8 cellular contexts compared by ENCODE assay signal in genomic region chr6:90397929-90398674, GRCh38.
A peak's percentile ranks its signal among the peaks of the same experiment; 100 is the strongest.
DNase-seq lines count a peak whose midpoint lies in the region; TF ChIP-seq lines count a peak whose summit lies in the region.

No MANE protein-coding gene starts in this region.

- H3K4me3 ChIP-seq in Loucy (ENCODE audit: low read length, poor library complexity, severe bottlenecking): peak overlapping the region; percentile 59

- intact Hi-C loops in Calu3 (cut with micrococcal nuclease; ENCODE audit: unreplicated experiment): loop anchor here (10.0 kb wide), 2 partner anchors 183 to 213 kb away; no protein-coding TSS in a partner anchor

- H3K4me1 Mint-ChIP-seq in Calu3 (ENCODE audit: low read depth, unreplicated experiment): peaks cover 49% of the 10 kb centered on the region
- H3K4me1 Mint-ChIP-seq in glutamatergic neuron (ENCODE audit: low read depth, unreplicated experiment): peaks cover 15% of the 10 kb centered on the region

- H3K9me3 Mint-ChIP-seq in Calu3 (ENCODE audit: low read depth, unreplicated experiment) (no peaks in the 10 kb centered on the region), glutamatergic neuron (ENCODE audit: unreplicated experiment) (peaks cover 2% of the 10 kb centered on the region)

- H4K20me1 ChIP-seq in Loucy (ENCODE audit: insufficient read depth, low read length, poor library complexity, severe bottlenecking): no peaks in the 10 kb centered on the region

- no peak overlapping the region for H2AFZ ChIP-seq in Loucy (ENCODE audit: low read length)

- H3K36me3 Mint-ChIP-seq in Calu3 (ENCODE audit: insufficient read depth, unreplicated experiment) (peaks cover 8% of the 10 kb centered on the region), glutamatergic neuron (ENCODE audit: unreplicated experiment) (no peaks in the 10 kb centered on the region)

- no peaks in the 10 kb centered on the region for H3K36me3 ChIP-seq in Loucy (ENCODE audit: insufficient read depth, low read length)

- peaks cover 11% of the 10 kb centered on the region for H3F3A ChIP-seq in Loucy (ENCODE audit: low read depth)

- H3K27me3 ChIP-seq in Loucy (ENCODE audit: insufficient read depth, low read length, poor library complexity, severe bottlenecking): no peaks in the 10 kb centered on the region

- H3K79me2 ChIP-seq in Loucy (ENCODE audit: insufficient read depth, low read length): no peaks in the 10 kb centered on the region

- H3K4me1 ChIP-seq in Loucy (ENCODE audit: insufficient read depth, low read length, poor library complexity, severe bottlenecking): peaks cover 92% of the 10 kb centered on the region

- H3K4me2 ChIP-seq in Loucy (ENCODE audit: low read depth, low read length, poor library complexity, severe bottlenecking): peak overlapping the region; percentile 78

- no peaks in the 10 kb centered on the region for H3K9me3 ChIP-seq in Loucy (ENCODE audit: insufficient read depth, low read depth, low read length)

- TF ChIP-seq CTCF in Calu3 (IDR thresholded peaks at IDR 0.05; ENCODE audit: unreplicated experiment): no peak
- no peak for TF ChIP-seq CTCF in Loucy (conservative IDR thresholded peaks at IDR 0.05; ENCODE audit: low read length)
- no peak for TF ChIP-seq CTCF in glutamatergic neuron (IDR thresholded peaks at IDR 0.05; ENCODE audit: partially characterized antibody, unreplicated experiment)

- no TSS peak for BruUV-seq in Calu3 (replicated peaks; lab: Mats Ljungman, UMichigan)

- peak overlapping the region; percentile 88 for H3K27ac Mint-ChIP-seq in Calu3 (ENCODE audit: unreplicated experiment)
- H3K27ac Mint-ChIP-seq in glutamatergic neuron (ENCODE audit: unreplicated experiment): no peak overlapping the region

- H3K9ac ChIP-seq in Loucy (ENCODE audit: low read depth, low read length, poor library complexity, severe bottlenecking): peak overlapping the region; percentile 66

- H3K4me3 Mint-ChIP-seq in Calu3 (ENCODE audit: low read depth, unreplicated experiment) (no peak overlapping the region), glutamatergic neuron (ENCODE audit: unreplicated experiment) (no peak overlapping the region)

- peak; percentile 82 for DNase-seq in Calu3
- DNase-seq in activated T-cell treated with anti-CD3 and anti-CD28 coated beads for 48 hours (ENCODE audit: low read depth): peak; percentile 80
- peak; percentile 37 to 96 for DNase-seq in lung microvascular endothelial cell (ENCODE audit: low read depth in 2 of 2)
- no peak for DNase-seq in glutamatergic neuron
- no peak for DNase-seq in nucleus accumbens (lab: John Stamatoyannopoulos, UW)
- DNase-seq in retina: no peak
- DNase-seq in mucosa of gallbladder (ENCODE audit: low spot score): no peak

- CTCF ChIA-PET in Calu3 (lab: Charles Lee): interaction anchor here (0.8 to 1.7 kb wide), 3 partner anchors 13 to 180 kb away, joined by 3 to 14 read pairs (median 8); no protein-coding TSS in a partner anchor

- H3K27me3 Mint-ChIP-seq in Calu3 (ENCODE audit: unreplicated experiment) (no peaks in the 10 kb centered on the region), glutamatergic neuron (ENCODE audit: unreplicated experiment) (no peaks in the 10 kb centered on the region)

- no peaks in the 10 kb centered on the region for H3K9me2 ChIP-seq in Loucy (replicated peaks; ENCODE audit: low read depth, low read length)

Comparison
In these comparisons a context has a peak if more than half of its experiments do, and no peak if none do; other contexts are left out.
1. DNase-seq: peak in Calu3 (single experiment), activated T-cell treated with anti-CD3 and anti-CD28 coated beads for 48 hours (single experiment) and lung microvascular endothelial cell (2 of 2); none in glutamatergic neuron (single experiment), nucleus accumbens (0 of 56), retina (single experiment) and mucosa of gallbladder (single experiment).